In the genomic region with DNA sequence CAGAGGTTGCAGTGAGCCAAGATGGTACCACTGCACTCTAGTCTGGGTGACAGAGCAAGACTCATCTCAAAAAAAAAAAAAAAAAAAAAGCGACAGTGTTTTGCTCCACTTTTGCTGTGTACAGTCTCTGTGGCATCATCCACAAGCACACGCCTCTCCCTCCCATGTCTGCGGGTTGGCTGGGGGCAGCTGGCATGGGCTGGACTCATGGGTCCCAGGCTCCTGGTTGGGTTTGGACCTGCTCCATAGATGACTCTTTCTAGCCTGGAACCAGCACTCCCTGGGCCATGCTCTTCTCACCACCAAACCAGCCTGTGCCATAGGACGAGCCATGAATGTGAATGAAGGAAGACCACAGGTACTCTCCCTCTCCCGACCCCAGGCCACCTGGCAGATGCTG, we compare ENCODE assay signal across 30 cellular contexts. TPM values are rescaled to one million over a fixed set of nuclear protein-coding genes. Genes with fewer than 3 reads are reported as not detected.
"Had no signal": no experiment of that assay in that cellular context is flagged by ENCODE, and none has a peak within 500 bp of the region (broad histone marks: within the 10 kb centered on the region; RNA-seq: fewer than 3 reads in every experiment).

No MANE protein-coding gene starts in this region.

- H3K9me3 ChIP-seq: esophagus muscularis mucosa, gastroesophageal sphincter, heart left ventricle, mucosa of descending colon, ovary, suprapubic skin, transverse colon, upper lobe of right lung, uterus had no signal

- H3K36me3 ChIP-seq: esophagus muscularis mucosa, gastroesophageal sphincter, heart left ventricle, neural progenitor cell, ovary, suprapubic skin, transverse colon, upper lobe of right lung, uterus had no signal

- H3K4me2 ChIP-seq: hepatocyte, neural progenitor cell, smooth muscle cell had no signal

- H3K9ac ChIP-seq: neural progenitor cell had no signal

- DNase-seq: dermis blood vessel endothelial cell; effector memory CD4-positive, alpha-beta T cell; foreskin keratinocyte; left colon; mesenchymal stem cell; naive B cell; occipital lobe; ovary; stimulated activated CD4-positive, alpha-beta T cell treated with anti-CD3 and anti-CD28 coated beads, Interleukin-12 subunit alpha, Interleukin-12 subunit beta, amount 100 ng/mL, for 4 hours; stimulated activated CD4-positive, alpha-beta T cell treated with anti-CD3 and anti-CD28 coated beads, Interleukin-1b, Interleukin-23, amount 100 ng/mL, for 48 hours; stimulated activated CD4-positive, alpha-beta T cell treated with anti-CD3 and anti-CD28 coated beads, Interleukin-4, amount 100 ng/mL, for 1 hour; stimulated activated CD8-positive, alpha-beta memory T cell treated with anti-CD3 and anti-CD28 coated beads, Interleukin-4, amount 100 ng/mL, for 48 hours; stimulated activated naive CD4-positive, alpha-beta T cell; stimulated activated naive CD8-positive, alpha-beta T cell treated with anti-CD3 and anti-CD28 coated beads, Interleukin-15, amount 100 ng/mL, for 72 hours; transverse colon; upper lobe of right lung; uterus had no signal

- ATAC-seq: foreskin keratinocyte; gastroesophageal sphincter; heart left ventricle; left colon; mucosa of descending colon; natural killer cell treated with Interleukin-12 subunit alpha and Interleukin-12 subunit beta and Interleukin-15 and Interleukin-18, amount 100 ng/mL, for 72 hours; sciatic nerve; stimulated activated naive CD8-positive, alpha-beta T cell treated with anti-CD3 and anti-CD28 coated beads, Interleukin-15, amount 100 ng/mL, for 72 hours; upper lobe of right lung had no signal

- H3K27me3 ChIP-seq: ovary, uterus had no signal

- H3K27ac ChIP-seq: coronary artery, esophagus muscularis mucosa, foreskin keratinocyte, gastroesophageal sphincter, heart left ventricle, hepatocyte, neural progenitor cell, ovary, suprapubic skin, transverse colon, upper lobe of right lung, uterus had no signal

- H2AFZ ChIP-seq: hepatocyte, neural progenitor cell had no signal

- H3K79me2 ChIP-seq: hepatocyte had no signal

- H3K4me1 ChIP-seq: foreskin keratinocyte had no signal

- H3K4me3 ChIP-seq: coronary artery, esophagus muscularis mucosa, gastroesophageal sphincter, heart left ventricle, hepatocyte, mucosa of descending colon, neural progenitor cell, ovary, smooth muscle cell, suprapubic skin, transverse colon, upper lobe of right lung, uterus had no signal

RNA-seq across cellular contexts. Expression of gene WNT11, which starts 7.9 kb away (rescaled TPM):
- total RNA-seq: dermis blood vessel endothelial cell, endothelial cell of umbilical vein, epithelial cell of proximal tubule had no signal
- polyA plus RNA-seq: endothelial cell of umbilical vein had no signal
